In the genomic region with DNA sequence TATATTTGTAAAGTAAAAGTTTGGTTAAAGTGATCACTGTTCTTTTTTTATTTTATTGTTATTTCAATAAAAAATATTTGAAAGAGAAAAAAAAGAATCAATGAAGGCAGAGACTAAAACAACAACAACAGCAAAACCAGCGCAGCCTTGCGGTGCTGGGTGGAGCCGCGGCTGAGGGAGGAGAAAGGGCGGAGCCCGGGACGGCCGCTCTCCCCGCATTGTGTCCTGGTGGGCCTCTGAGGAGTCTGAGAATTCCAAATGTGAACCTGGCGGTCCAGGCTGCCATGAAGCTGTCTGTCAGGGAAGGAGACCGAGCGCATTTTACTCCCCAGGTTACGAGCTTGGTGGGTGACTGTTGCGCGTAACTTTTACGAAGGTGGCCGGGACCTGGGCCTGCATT, we compare ENCODE assay signal across 30 cellular contexts.
"Had no signal": no experiment of that assay in that cellular context is flagged by ENCODE, and none has a peak within 500 bp of the region (broad histone marks: within the 10 kb centered on the region; RNA-seq: fewer than 3 reads in every experiment).

No MANE protein-coding gene starts in this region.

- H3K27ac ChIP-seq: ascending aorta, body of pancreas, SK-N-MC had no signal

- H3K4me3 ChIP-seq: ascending aorta, body of pancreas, MG63, SK-N-MC had no signal

- H3K27me3 ChIP-seq: ascending aorta, body of pancreas, MG63 had no signal

- FAIRE-seq: bronchial epithelial cell had no signal

- H3K36me3 ChIP-seq: ascending aorta, MG63 had no signal

- DNase-seq: activated CD4-positive, alpha-beta memory T cell treated with anti-CD3 and anti-CD28 coated beads for 36 hours; activated CD4-positive, alpha-beta T cell treated with anti-CD3 and anti-CD28 coated beads for 48 hours; activated CD8-positive, alpha-beta memory T cell treated with anti-CD3 and anti-CD28 coated beads for 24 hours; activated effector memory CD4-positive, alpha-beta T cell treated with anti-CD3 and anti-CD28 coated beads, Interleukin-2, amount 50 U/mL, for 16 hours; activated naive CD4-positive, alpha-beta T cell treated with Interleukin-2 at 50 U/mL for 16 hours; activated naive CD8-positive, alpha-beta T cell treated with anti-CD3 and anti-CD28 coated beads, Interleukin-2, amount 50 U/mL, for 24 hours; activated T-cell treated with anti-CD3 and anti-CD28 coated beads, Interleukin-2, amount 50 U/mL, for 4 hours; amniotic stem cell; body of pancreas; central memory CD4-positive, alpha-beta T cell; MG63; MV-4-11; NCI-H1092 treated with DMSO at 0.1 percent for 48 hours; NCI-H1417 treated with DMSO at 0.1 percent for 48 hours; NCI-H1694; NCI-H2029; NCI-H2107; NCI-H2171 treated with DMSO at 0.1 percent for 48 hours; NCI-H226; NCI-H526 treated with DMSO at 0.1 percent for 48 hours; NCI-H82; RPMI8226; T-cell; T-helper 2 cell; T1000 had no signal

- ATAC-seq: activated naive CD4-positive, alpha-beta T cell treated with anti-CD3 and anti-CD28 coated beads, Interleukin-2, amount 50 U/mL, for 72 hours; activated naive CD8-positive, alpha-beta T cell treated with anti-CD3 and anti-CD28 coated beads, Interleukin-2, amount 50 U/mL, for 24 hours; activated T-cell treated with anti-CD3 and anti-CD28 coated beads, Interleukin-2, amount 50 U/mL, for 4 hours; body of pancreas; Right ventricle myocardium inferior; T-cell had no signal

- H3K9me3 ChIP-seq: ascending aorta, body of pancreas, MG63 had no signal
